Comparison of ENCODE assay signal across 8 cellular contexts in genomic region chr4:15809058-15809457, GRCh38. TPM values are rescaled to one million over a fixed set of nuclear protein-coding genes. Genes with fewer than 3 reads are reported as not detected.
DNase-seq lines count a peak whose midpoint lies in the region; ATAC-seq, FAIRE-seq and TF ChIP-seq lines count a peak whose summit lies in the region.

No MANE protein-coding gene starts in this region.

- SMC1A ChIA-PET in GM12878 (lab: Charles Lee; ENCODE audit: uncharacterized antibody, unreplicated experiment) = interaction anchor here (0.7 to 7.4 kb wide), 16 partner anchors 8 to 192 kb away, joined by 3 to 152 read pairs (median 4); partner anchors contain the start of gene CD38

- in situ Hi-C loops in GM12878 (cut with MboI) = loop anchor here (5.0 to 10.0 kb wide), 4 partner anchors 73 to 396 kb away; no protein-coding TSS in a partner anchor

- no peaks in the 10 kb centered on the region for H3K9me3 ChIP-seq in GM12878 (replicated peaks; ENCODE audit: control insufficient read depth, insufficient read depth, low read length)
- no peaks in the 10 kb centered on the region for H3K9me3 ChIP-seq in suprapubic skin

- H4K20me1 ChIP-seq in GM12878 (ENCODE audit: control insufficient read depth, insufficient read depth) = no peaks in the 10 kb centered on the region

- H3K4me2 ChIP-seq in GM12878 (ENCODE audit: control insufficient read depth, insufficient read depth) = peak overlapping the region; percentile 74

- BruUV-seq in GM12878 (replicated peaks; lab: Mats Ljungman, UMichigan) = no TSS peak

- 0% methylated on average over 5 of the region's 5 CpGs for WGBS in GM12878 (ENCODE audit: insufficient coverage, insufficient replicate concordance, low lambda C conversion rate, missing lambda C conversion rate)
- WGBS in suprapubic skin = 51% methylated on average over 5 of the region's 5 CpGs

- RAD21 ChIA-PET in GM12878 (lab: Charles Lee; ENCODE audit: unreplicated experiment) = interaction anchor here (0.7 to 8.0 kb wide), 12 partner anchors 24 to 192 kb away, joined by 3 to 117 read pairs (median 6); no protein-coding TSS in a partner anchor

- H3K36me3 ChIP-seq in GM06990 (ENCODE audit: control insufficient read depth, insufficient read depth, low read length) (no peaks in the 10 kb centered on the region), GM12878 (ENCODE audit: control insufficient read depth in 2 of 2, insufficient read depth in 2 of 2, low read length in 1 of 2) (no peaks in the 10 kb centered on the region), suprapubic skin (no peaks in the 10 kb centered on the region)

- TF ChIP-seq RAD21 in GM12878 (IDR thresholded peaks at IDR 0.05; ENCODE audit: insufficient read depth, low read depth, low read length) = no peak

- intact Hi-C loops in GM12878 (cut with micrococcal nuclease; ENCODE audit: unreplicated experiment) = no loop called here

- H3K27ac ChIP-seq in GM12878 (ENCODE audit: control insufficient read depth, insufficient read depth) (peak overlapping the region; percentile 20; the same call in 1 of the 2 replicates), suprapubic skin (no peak overlapping the region)

- H3K27me3 ChIP-seq in GM06990 (replicated peaks; ENCODE audit: control insufficient read depth, insufficient read depth, low read length) (no peaks in the 10 kb centered on the region), GM12878 (replicated peaks in 1 of 2; ENCODE audit: control insufficient read depth in 2 of 2, insufficient read depth in 2 of 2, low read length in 1 of 2) (no peaks in the 10 kb centered on the region), suprapubic skin (no peaks in the 10 kb centered on the region)

- TF ChIP-seq CTCF in GM06990 (IDR thresholded peaks at IDR 0.05; ENCODE audit: insufficient read depth, low read length, poor library complexity, severe bottlenecking) = no peak
- TF ChIP-seq CTCF in GM12878 (IDR thresholded peaks at IDR 0.05 in 2 of 3, conservative IDR thresholded peaks at IDR 0.05 in 1 of 3; ENCODE audit: control insufficient read depth in 2 of 3, extremely low read depth in 1 of 3, insufficient read depth in 1 of 3, low read depth in 3 of 3, low read length in 3 of 3) = no peak
- TF ChIP-seq CTCF in suprapubic skin (IDR thresholded peaks at IDR 0.05) = no peak

- H3K4me3 ChIP-seq in GM06990 (replicated peaks; ENCODE audit: low read depth, low read length) = peak overlapping the region; percentile 25
- H3K4me3 ChIP-seq in GM12878 = no peak overlapping the region
- no peak overlapping the region for H3K4me3 ChIP-seq in suprapubic skin

- no peak overlapping the region for H3K9ac ChIP-seq in GM12878 (ENCODE audit: control insufficient read depth, insufficient read depth, low read length)

- H3K4me1 ChIP-seq in GM12878 (ENCODE audit: control insufficient read depth, insufficient read depth, low read length) (peaks cover 12% of the 10 kb centered on the region; the same call in 1 of the 2 replicates), suprapubic skin (peaks cover 7% of the 10 kb centered on the region)

- no peak for TF ChIP-seq POLR2A in GM12878 (IDR thresholded peaks at IDR 0.05; ENCODE audit: low read depth, low read length)
- no peak for TF ChIP-seq POLR2A in suprapubic skin (IDR thresholded peaks at IDR 0.05)

- peak; percentile 71 for ATAC-seq in GM19468 (IDR thresholded peaks at IDR 0.05; ENCODE audit: extremely low read depth, unreplicated experiment)
- peak; percentile 89 for ATAC-seq in HG03457 (IDR thresholded peaks at IDR 0.05; ENCODE audit: unreplicated experiment)
- peak; percentile 75 for ATAC-seq in GM12878

- CTCF ChIA-PET in GM12878 (lab: Yijun Ruan, JAX) = interaction anchor here (0.6 to 7.6 kb wide), 12 partner anchors 9 to 1769 kb away, joined by 3 to 188 read pairs (median 6); no protein-coding TSS in a partner anchor

- TF ChIP-seq EP300 in GM12878 (IDR thresholded peaks at IDR 0.05; ENCODE audit: borderline replicate concordance in 1 of 2, control insufficient read depth in 1 of 2, low read depth in 2 of 2, low read length in 2 of 2) = peak in 1 of 2 experiments; percentile 40; a peak in 1 of 4 replicates
- TF ChIP-seq EP300 in suprapubic skin (IDR thresholded peaks at IDR 0.05) = no peak

- H3K79me2 ChIP-seq in GM12878 (ENCODE audit: control insufficient read depth, insufficient read depth, low read length) = no peaks in the 10 kb centered on the region

- no peak for FAIRE-seq in GM12878 (lab: Jason Lieb, UNC)

- DNase-seq in GM06990 (ENCODE audit: extremely low read depth, insufficient read length) (peak; percentile 31), GM12878 (ENCODE audit: low read depth, low spot score) (peak; percentile 45), islet precursor cell (no peak), suprapubic skin (ENCODE audit: low spot score in 2 of 2) (no peak), NCI-H2029 treated with DMSO at 0.1 percent for 48 hours (lab: John Stamatoyannopoulos, UW) (no peak), NCI-H1694 (lab: John Stamatoyannopoulos, UW) (no peak)

- no peak overlapping the region for H2AFZ ChIP-seq in GM12878 (ENCODE audit: control insufficient read depth, low read depth, low read length)

- POLR2A ChIA-PET in GM12878 (lab: Charles Lee) = interaction anchor here (0.9 to 1.5 kb wide), 2 partner anchors 23 to 81 kb away, joined by 3 to 4 read pairs; no protein-coding TSS in a partner anchor

TF ChIP-seq in GM12878, 131 proteins besides CTCF, POLR2A, EP300 and RAD21 (continues in another document):
- TF ChIP-seq CEBPZ (IDR thresholded peaks at IDR 0.05; ENCODE audit: low read depth, low read length) = no peak
- no peak for TF ChIP-seq SMC3 (IDR thresholded peaks at IDR 0.05; ENCODE audit: borderline replicate concordance, low read length)
- TF ChIP-seq ZSCAN29 (IDR thresholded peaks at IDR 0.05) = no peak
- peak; percentile 21 to 54; a peak in 2 of 4 replicates for TF ChIP-seq BHLHE40 (IDR thresholded peaks at IDR 0.05; ENCODE audit: borderline replicate concordance in 1 of 2, low read depth in 2 of 2, low read length in 1 of 2)
- TF ChIP-seq JUNB (IDR thresholded peaks at IDR 0.05) = 0 out of 2 replicates have a peak, but pooled peaks have one; percentile 20
- peak; percentile 85 to 89 for TF ChIP-seq IKZF2 (IDR thresholded peaks at IDR 0.05)
- no peak for TF ChIP-seq ZNF207 (IDR thresholded peaks at IDR 0.05; ENCODE audit: borderline replicate concordance)
- peak; percentile 86 for TF ChIP-seq MLLT1 (IDR thresholded peaks at IDR 0.05)
- no peak for TF ChIP-seq SIX5 (IDR thresholded peaks at IDR 0.05; ENCODE audit: low read depth, low read length, severe bottlenecking)

RNA-seq across cellular contexts. Expression of gene CD38, which starts 30.9 kb away (rescaled TPM):
- total RNA-seq in GM12878 (2013; cell fraction: nucleolus; rRNA removed) = 191 and 195 TPM in 2 replicates
- total RNA-seq in GM12878 (2014; rRNA removed) (9.0 and 13.0 TPM in 2 replicates), GM12878 (2014; rRNA removed; fragmentation: Illumina TruSeq; extraction: Trizol) (11.9 TPM in 2 replicates), GM12878 (2021) (18.0 and 19.0 TPM in 2 replicates), suprapubic skin (under 1 TPM; 0.15 to 0.62 (median 0.39) TPM)
- polyA plus RNA-seq in GM12878 (2011; ENCODE audit: low read depth) = 40.1 TPM
- polyA plus RNA-seq in GM12878 (2011; rRNA removed) (38.3 and 39.8 TPM in 2 replicates), GM12878 (2014; fragmentation: Illumina TruSeq; extraction: Trizol) (12.4 and 20.4 TPM in 2 replicates), GM12878 (2014; fragmentation: Nextera tagmentation; extraction: Ambion mirVana) (1 to 10 TPM; 3.5 to 4.8 TPM), GM12878 (2014; rRNA removed) (11.9 and 13.0 TPM in 2 replicates), GM12878 (2016; fragmentation: Nextera tagmentation; extraction: Ambion mirVana) (10 to 100 TPM; 16.0 to 19.4 TPM)
- polyA plus RNA-seq in GM12878 (2011; cell fraction: cytosol; rRNA removed) = 21.4 and 21.9 TPM in 2 replicates
- polyA plus RNA-seq in GM12878 (2011; cell fraction: nucleus; rRNA removed) = 50.6 and 53.0 TPM in 2 replicates
- polyA plus RNA-seq in GM12878 (2012) = 10.8 and 20.0 TPM in 2 replicates
- 37.9 and 44.6 TPM in 2 replicates for polyA minus RNA-seq in GM12878 (2011; rRNA and poly(A)+ RNA removed)
- polyA minus RNA-seq in GM12878 (2011; cell fraction: cytosol; rRNA and poly(A)+ RNA removed) = 8.8 and 10.8 TPM in 2 replicates
- 51.5 and 69.2 TPM in 2 replicates for polyA minus RNA-seq in GM12878 (2011; cell fraction: nucleus; rRNA and poly(A)+ RNA removed)

Comparison
In these comparisons a context has a peak if more than half of its experiments do, and no peak if none do; other contexts are left out.
1. DNase-seq: peak in GM06990 (single experiment) and GM12878 (single experiment); none in islet precursor cell (single experiment), suprapubic skin (0 of 2), NCI-H2029 treated with DMSO at 0.1 percent for 48 hours (single experiment) and NCI-H1694 (single experiment).
2. RNA of gene CD38, which starts 30.9 kb away (total RNA-seq): 9.0 to 195 TPM in GM12878; 0.15 to 0.62 TPM in suprapubic skin; every median in the first group is over 4 times any median in the second.
3. Peak in every context shown above with its lines, with median percentiles within 50 percentile points of each other: ATAC-seq.